ENCODE assay signal across 11 cellular contexts in genomic region chr2:182553483-182553882, GRCh38.
DNase-seq lines count a peak whose midpoint lies in the region; ATAC-seq and TF ChIP-seq lines count a peak whose summit lies in the region.
"Had no signal": no experiment of that assay in that cellular context is flagged by ENCODE, and none has a peak within 500 bp of the region (broad histone marks: within the 10 kb centered on the region; RNA-seq: fewer than 3 reads in every experiment).

No MANE protein-coding gene starts in this region.

- H3K4me3 ChIP-seq in colonic mucosa = no peak overlapping the region

- H3K27me3 Mint-ChIP-seq in CD4-positive, alpha-beta T cell = peaks cover 11% of the 10 kb centered on the region
- H3K27me3 Mint-ChIP-seq: activated CD8-positive, alpha-beta T cell treated with anti-CD3 and anti-CD28 coated beads for 36 hours had no signal

- H3K27ac Mint-ChIP-seq in CD4-positive, alpha-beta T cell = no peak overlapping the region
- H3K27ac Mint-ChIP-seq: activated CD8-positive, alpha-beta T cell treated with anti-CD3 and anti-CD28 coated beads for 36 hours had no signal

- H3K36me3 Mint-ChIP-seq in CD4-positive, alpha-beta T cell (ENCODE audit: low read depth) = no peaks in the 10 kb centered on the region

- CTCF ChIA-PET in CD4-positive, alpha-beta T cell (lab: Charles Lee) = no interaction called here

- no peaks in the 10 kb centered on the region for H3K27me3 ChIP-seq in CD4-positive, alpha-beta T cell (ENCODE audit: control insufficient read depth, insufficient read depth, low read length)
- H3K27me3 ChIP-seq in colonic mucosa = no peaks in the 10 kb centered on the region

- intact Hi-C loops in CD4-positive, alpha-beta T cell (cut with DNase I, micrococcal nuclease) = no loop called here
- intact Hi-C loops in colonic mucosa (cut with DNase I) = no loop called here

- ATAC-seq in GM18508 (IDR thresholded peaks at IDR 0.05; ENCODE audit: insufficient read depth, unreplicated experiment) (peak; percentile 100), GM21423 (IDR thresholded peaks at IDR 0.05; ENCODE audit: unreplicated experiment) (peak; percentile 99), HG03095 (IDR thresholded peaks at IDR 0.05; ENCODE audit: unreplicated experiment) (peak; percentile 99)
- ATAC-seq in CD4-positive, alpha-beta T cell (ENCODE audit: poor library complexity) = no peak
- ATAC-seq: activated CD8-positive, alpha-beta T cell treated with anti-CD3 and anti-CD28 coated beads for 36 hours; left lobe of liver; Right ventricle myocardium inferior had no signal

- H3K9ac ChIP-seq in colonic mucosa (ENCODE audit: low read depth in 2 of 2, low read length in 2 of 2) = no peak overlapping the region

- H3K4me1 ChIP-seq in colonic mucosa = no peaks in the 10 kb centered on the region

- peaks cover 1% of the 10 kb centered on the region for H3K9me3 Mint-ChIP-seq in CD4-positive, alpha-beta T cell
- H3K9me3 Mint-ChIP-seq: activated CD8-positive, alpha-beta T cell treated with anti-CD3 and anti-CD28 coated beads for 36 hours had no signal

- H3K4me3 Mint-ChIP-seq in CD4-positive, alpha-beta T cell = no peak overlapping the region
- H3K4me3 Mint-ChIP-seq: activated CD8-positive, alpha-beta T cell treated with anti-CD3 and anti-CD28 coated beads for 36 hours had no signal

- H3K9me3 ChIP-seq in CD4-positive, alpha-beta T cell (ENCODE audit: control insufficient read depth, low read length) = no peaks in the 10 kb centered on the region
- no peaks in the 10 kb centered on the region for H3K9me3 ChIP-seq in colonic mucosa

- H3K4me1 Mint-ChIP-seq in CD4-positive, alpha-beta T cell (ENCODE audit: low read depth) = no peaks in the 10 kb centered on the region

- H3K36me3 ChIP-seq in colonic mucosa = no peaks in the 10 kb centered on the region

- DNase-seq in RPMI8226 = peak; percentile 51
- no peak for DNase-seq in DMS53 (lab: John Stamatoyannopoulos, UW)
- no peak for DNase-seq in CD4-positive, alpha-beta T cell
- no peak for DNase-seq in NCI-H446 (lab: John Stamatoyannopoulos, UW)
- no peak for DNase-seq in colonic mucosa
- DNase-seq: activated CD8-positive, alpha-beta T cell treated with anti-CD3 and anti-CD28 coated beads for 36 hours had no signal

- no peak for TF ChIP-seq CTCF in CD4-positive, alpha-beta T cell (IDR thresholded peaks at IDR 0.05)
- TF ChIP-seq CTCF in colonic mucosa (IDR thresholded peaks at IDR 0.05) = no peak

- H3K27ac ChIP-seq in CD4-positive, alpha-beta T cell (ENCODE audit: low read depth, low read length) = no peak overlapping the region
- H3K27ac ChIP-seq in colonic mucosa = no peak overlapping the region

- POLR2A ChIA-PET in CD4-positive, alpha-beta T cell (lab: Charles Lee) = no interaction called here
